ENCODE assay signal across 1 cellular context in the genomic region with DNA sequence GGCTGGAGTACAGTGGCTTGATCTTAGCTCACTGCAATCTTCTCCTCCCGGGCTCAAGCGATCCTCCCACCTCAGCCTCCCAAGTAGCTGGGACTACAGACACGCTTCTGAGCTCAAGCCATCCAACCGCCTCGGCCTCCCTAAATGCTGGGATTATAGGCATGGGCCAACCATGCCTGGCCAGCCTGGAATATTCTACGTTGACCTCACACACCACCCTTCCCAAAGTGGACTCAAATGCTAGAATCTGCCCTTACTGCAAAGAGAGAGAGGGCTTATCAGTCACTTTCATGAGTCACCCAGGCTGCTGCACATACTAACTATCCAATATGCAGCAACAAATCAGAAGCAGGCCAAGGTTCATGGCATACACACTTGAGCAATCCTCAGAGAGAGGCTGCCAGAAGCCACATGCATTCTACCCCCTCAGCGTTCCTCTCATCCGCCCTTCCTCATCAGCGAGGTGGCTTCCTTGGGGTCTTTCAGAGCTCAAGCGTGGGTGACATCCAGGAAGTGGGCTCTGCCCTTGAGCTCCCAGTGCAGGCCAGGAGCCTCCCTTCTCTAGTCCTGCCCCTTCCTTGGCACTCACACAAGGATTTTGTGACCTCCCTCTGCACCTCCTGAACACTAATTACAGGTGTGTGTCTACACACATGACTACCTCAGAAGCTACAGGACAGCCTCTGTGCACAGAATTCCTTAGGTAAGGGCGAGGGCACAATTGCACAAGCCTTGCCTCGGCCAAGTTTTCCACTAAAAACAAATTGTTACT.
A peak's percentile ranks its signal among the peaks of the same experiment; 100 is the strongest.
TF ChIP-seq lines count a peak whose summit lies in the region.

No MANE protein-coding gene starts in this region.

TF ChIP-seq in HepG2, 621 proteins besides CTCF, POLR2A, EP300 and RAD21 (continued from another document and continues in another):
- TF ChIP-seq, protein P1, sequence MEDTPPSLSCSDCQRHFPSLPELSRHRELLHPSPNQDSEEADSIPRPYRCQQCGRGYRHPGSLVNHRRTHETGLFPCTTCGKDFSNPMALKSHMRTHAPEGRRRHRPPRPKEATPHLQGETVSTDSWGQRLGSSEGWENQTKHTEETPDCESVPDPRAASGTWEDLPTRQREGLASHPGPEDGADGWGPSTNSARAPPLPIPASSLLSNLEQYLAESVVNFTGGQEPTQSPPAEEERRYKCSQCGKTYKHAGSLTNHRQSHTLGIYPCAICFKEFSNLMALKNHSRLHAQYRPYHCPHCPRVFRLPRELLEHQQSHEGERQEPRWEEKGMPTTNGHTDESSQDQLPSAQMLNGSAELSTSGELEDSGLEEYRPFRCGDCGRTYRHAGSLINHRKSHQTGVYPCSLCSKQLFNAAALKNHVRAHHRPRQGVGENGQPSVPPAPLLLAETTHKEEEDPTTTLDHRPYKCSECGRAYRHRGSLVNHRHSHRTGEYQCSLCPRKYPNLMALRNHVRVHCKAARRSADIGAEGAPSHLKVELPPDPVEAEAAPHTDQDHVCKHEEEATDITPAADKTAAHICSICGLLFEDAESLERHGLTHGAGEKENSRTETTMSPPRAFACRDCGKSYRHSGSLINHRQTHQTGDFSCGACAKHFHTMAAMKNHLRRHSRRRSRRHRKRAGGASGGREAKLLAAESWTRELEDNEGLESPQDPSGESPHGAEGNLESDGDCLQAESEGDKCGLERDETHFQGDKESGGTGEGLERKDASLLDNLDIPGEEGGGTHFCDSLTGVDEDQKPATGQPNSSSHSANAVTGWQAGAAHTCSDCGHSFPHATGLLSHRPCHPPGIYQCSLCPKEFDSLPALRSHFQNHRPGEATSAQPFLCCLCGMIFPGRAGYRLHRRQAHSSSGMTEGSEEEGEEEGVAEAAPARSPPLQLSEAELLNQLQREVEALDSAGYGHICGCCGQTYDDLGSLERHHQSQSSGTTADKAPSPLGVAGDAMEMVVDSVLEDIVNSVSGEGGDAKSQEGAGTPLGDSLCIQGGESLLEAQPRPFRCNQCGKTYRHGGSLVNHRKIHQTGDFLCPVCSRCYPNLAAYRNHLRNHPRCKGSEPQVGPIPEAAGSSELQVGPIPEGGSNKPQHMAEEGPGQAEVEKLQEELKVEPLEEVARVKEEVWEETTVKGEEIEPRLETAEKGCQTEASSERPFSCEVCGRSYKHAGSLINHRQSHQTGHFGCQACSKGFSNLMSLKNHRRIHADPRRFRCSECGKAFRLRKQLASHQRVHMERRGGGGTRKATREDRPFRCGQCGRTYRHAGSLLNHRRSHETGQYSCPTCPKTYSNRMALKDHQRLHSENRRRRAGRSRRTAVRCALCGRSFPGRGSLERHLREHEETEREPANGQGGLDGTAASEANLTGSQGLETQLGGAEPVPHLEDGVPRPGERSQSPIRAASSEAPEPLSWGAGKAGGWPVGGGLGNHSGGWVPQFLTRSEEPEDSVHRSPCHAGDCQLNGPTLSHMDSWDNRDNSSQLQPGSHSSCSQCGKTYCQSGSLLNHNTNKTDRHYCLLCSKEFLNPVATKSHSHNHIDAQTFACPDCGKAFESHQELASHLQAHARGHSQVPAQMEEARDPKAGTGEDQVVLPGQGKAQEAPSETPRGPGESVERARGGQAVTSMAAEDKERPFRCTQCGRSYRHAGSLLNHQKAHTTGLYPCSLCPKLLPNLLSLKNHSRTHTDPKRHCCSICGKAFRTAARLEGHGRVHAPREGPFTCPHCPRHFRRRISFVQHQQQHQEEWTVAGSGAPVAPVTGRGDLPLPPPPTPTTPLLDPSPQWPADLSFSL (CRISPR knock-in tag; IDR thresholded peaks at IDR 0.05) = peak; percentile 38; the same call in 1 of the 2 replicates
- TF ChIP-seq MYC (CRISPR knock-in tag; IDR thresholded peaks at IDR 0.05; ENCODE audit: borderline replicate concordance) = peak; percentile 70; the same call in 1 of the 2 replicates
- no peak for TF ChIP-seq KAT2B (IDR thresholded peaks at IDR 0.05; ENCODE audit: borderline replicate concordance, low read depth, low read length)
- TF ChIP-seq ZMAT3 (CRISPR knock-in tag; conservative IDR thresholded peaks at IDR 0.05) = no peak
- TF ChIP-seq, protein P2, sequence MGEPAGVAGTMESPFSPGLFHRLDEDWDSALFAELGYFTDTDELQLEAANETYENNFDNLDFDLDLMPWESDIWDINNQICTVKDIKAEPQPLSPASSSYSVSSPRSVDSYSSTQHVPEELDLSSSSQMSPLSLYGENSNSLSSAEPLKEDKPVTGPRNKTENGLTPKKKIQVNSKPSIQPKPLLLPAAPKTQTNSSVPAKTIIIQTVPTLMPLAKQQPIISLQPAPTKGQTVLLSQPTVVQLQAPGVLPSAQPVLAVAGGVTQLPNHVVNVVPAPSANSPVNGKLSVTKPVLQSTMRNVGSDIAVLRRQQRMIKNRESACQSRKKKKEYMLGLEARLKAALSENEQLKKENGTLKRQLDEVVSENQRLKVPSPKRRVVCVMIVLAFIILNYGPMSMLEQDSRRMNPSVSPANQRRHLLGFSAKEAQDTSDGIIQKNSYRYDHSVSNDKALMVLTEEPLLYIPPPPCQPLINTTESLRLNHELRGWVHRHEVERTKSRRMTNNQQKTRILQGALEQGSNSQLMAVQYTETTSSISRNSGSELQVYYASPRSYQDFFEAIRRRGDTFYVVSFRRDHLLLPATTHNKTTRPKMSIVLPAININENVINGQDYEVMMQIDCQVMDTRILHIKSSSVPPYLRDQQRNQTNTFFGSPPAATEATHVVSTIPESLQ (CRISPR knock-in tag; conservative IDR thresholded peaks at IDR 0.05) = no peak
- TF ChIP-seq, protein P3, sequence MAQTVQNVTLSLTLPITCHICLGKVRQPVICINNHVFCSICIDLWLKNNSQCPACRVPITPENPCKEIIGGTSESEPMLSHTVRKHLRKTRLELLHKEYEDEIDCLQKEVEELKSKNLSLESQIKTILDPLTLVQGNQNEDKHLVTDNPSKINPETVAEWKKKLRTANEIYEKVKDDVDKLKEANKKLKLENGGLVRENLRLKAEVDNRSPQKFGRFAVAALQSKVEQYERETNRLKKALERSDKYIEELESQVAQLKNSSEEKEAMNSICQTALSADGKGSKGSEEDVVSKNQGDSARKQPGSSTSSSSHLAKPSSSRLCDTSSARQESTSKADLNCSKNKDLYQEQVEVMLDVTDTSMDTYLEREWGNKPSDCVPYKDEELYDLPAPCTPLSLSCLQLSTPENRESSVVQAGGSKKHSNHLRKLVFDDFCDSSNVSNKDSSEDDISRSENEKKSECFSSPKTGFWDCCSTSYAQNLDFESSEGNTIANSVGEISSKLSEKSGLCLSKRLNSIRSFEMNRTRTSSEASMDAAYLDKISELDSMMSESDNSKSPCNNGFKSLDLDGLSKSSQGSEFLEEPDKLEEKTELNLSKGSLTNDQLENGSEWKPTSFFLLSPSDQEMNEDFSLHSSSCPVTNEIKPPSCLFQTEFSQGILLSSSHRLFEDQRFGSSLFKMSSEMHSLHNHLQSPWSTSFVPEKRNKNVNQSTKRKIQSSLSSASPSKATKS (CRISPR knock-in tag; IDR thresholded peaks at IDR 0.05) = no peak
- TF ChIP-seq, protein P4, sequence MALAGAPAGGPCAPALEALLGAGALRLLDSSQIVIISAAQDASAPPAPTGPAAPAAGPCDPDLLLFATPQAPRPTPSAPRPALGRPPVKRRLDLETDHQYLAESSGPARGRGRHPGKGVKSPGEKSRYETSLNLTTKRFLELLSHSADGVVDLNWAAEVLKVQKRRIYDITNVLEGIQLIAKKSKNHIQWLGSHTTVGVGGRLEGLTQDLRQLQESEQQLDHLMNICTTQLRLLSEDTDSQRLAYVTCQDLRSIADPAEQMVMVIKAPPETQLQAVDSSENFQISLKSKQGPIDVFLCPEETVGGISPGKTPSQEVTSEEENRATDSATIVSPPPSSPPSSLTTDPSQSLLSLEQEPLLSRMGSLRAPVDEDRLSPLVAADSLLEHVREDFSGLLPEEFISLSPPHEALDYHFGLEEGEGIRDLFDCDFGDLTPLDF (CRISPR knock-in tag; IDR thresholded peaks at IDR 0.05) = no peak
- no peak; the same call in 1 of the 2 replicates for TF ChIP-seq FOXC1 (CRISPR knock-in tag; IDR thresholded peaks at IDR 0.05; ENCODE audit: borderline replicate concordance)
- no peak for TF ChIP-seq ZNF256 (CRISPR knock-in tag; conservative IDR thresholded peaks at IDR 0.05)
- TF ChIP-seq IRF2 (CRISPR knock-in tag; IDR thresholded peaks at IDR 0.05) = no peak
- TF ChIP-seq ZNF354B (CRISPR knock-in tag; IDR thresholded peaks at IDR 0.05) = peak; percentile 13; the same call in 1 of the 2 replicates
- TF ChIP-seq, protein P5, sequence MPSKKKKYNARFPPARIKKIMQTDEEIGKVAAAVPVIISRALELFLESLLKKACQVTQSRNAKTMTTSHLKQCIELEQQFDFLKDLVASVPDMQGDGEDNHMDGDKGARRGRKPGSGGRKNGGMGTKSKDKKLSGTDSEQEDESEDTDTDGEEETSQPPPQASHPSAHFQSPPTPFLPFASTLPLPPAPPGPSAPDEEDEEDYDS (CRISPR knock-in tag; IDR thresholded peaks at IDR 0.05) = peak; percentile 48; the same call in 1 of the 2 replicates
- TF ChIP-seq NBN (conservative IDR thresholded peaks at IDR 0.05) = no peak
- no peak for TF ChIP-seq PHB2 (IDR thresholded peaks at IDR 0.05; ENCODE audit: partially characterized antibody)
- no peak for TF ChIP-seq NCOA5 (CRISPR knock-in tag; IDR thresholded peaks at IDR 0.05)
- TF ChIP-seq, protein P6, sequence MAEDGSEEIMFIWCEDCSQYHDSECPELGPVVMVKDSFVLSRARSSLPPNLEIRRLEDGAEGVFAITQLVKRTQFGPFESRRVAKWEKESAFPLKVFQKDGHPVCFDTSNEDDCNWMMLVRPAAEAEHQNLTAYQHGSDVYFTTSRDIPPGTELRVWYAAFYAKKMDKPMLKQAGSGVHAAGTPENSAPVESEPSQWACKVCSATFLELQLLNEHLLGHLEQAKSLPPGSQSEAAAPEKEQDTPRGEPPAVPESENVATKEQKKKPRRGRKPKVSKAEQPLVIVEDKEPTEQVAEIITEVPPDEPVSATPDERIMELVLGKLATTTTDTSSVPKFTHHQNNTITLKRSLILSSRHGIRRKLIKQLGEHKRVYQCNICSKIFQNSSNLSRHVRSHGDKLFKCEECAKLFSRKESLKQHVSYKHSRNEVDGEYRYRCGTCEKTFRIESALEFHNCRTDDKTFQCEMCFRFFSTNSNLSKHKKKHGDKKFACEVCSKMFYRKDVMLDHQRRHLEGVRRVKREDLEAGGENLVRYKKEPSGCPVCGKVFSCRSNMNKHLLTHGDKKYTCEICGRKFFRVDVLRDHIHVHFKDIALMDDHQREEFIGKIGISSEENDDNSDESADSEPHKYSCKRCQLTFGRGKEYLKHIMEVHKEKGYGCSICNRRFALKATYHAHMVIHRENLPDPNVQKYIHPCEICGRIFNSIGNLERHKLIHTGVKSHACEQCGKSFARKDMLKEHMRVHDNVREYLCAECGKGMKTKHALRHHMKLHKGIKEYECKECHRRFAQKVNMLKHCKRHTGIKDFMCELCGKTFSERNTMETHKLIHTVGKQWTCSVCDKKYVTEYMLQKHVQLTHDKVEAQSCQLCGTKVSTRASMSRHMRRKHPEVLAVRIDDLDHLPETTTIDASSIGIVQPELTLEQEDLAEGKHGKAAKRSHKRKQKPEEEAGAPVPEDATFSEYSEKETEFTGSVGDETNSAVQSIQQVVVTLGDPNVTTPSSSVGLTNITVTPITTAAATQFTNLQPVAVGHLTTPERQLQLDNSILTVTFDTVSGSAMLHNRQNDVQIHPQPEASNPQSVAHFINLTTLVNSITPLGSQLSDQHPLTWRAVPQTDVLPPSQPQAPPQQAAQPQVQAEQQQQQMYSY (CRISPR knock-in tag; IDR thresholded peaks at IDR 0.05) = no peak
- no peak for TF ChIP-seq MED8 (CRISPR knock-in tag; IDR thresholded peaks at IDR 0.05; ENCODE audit: insufficient replicate concordance)
- TF ChIP-seq CC2D1A (CRISPR knock-in tag; IDR thresholded peaks at IDR 0.05) = no peak
- no peak for TF ChIP-seq GZF1 (CRISPR knock-in tag; IDR thresholded peaks at IDR 0.05)
- no peak for TF ChIP-seq GPN1 (CRISPR knock-in tag; IDR thresholded peaks at IDR 0.05; ENCODE audit: borderline replicate concordance)
- TF ChIP-seq, protein P7, sequence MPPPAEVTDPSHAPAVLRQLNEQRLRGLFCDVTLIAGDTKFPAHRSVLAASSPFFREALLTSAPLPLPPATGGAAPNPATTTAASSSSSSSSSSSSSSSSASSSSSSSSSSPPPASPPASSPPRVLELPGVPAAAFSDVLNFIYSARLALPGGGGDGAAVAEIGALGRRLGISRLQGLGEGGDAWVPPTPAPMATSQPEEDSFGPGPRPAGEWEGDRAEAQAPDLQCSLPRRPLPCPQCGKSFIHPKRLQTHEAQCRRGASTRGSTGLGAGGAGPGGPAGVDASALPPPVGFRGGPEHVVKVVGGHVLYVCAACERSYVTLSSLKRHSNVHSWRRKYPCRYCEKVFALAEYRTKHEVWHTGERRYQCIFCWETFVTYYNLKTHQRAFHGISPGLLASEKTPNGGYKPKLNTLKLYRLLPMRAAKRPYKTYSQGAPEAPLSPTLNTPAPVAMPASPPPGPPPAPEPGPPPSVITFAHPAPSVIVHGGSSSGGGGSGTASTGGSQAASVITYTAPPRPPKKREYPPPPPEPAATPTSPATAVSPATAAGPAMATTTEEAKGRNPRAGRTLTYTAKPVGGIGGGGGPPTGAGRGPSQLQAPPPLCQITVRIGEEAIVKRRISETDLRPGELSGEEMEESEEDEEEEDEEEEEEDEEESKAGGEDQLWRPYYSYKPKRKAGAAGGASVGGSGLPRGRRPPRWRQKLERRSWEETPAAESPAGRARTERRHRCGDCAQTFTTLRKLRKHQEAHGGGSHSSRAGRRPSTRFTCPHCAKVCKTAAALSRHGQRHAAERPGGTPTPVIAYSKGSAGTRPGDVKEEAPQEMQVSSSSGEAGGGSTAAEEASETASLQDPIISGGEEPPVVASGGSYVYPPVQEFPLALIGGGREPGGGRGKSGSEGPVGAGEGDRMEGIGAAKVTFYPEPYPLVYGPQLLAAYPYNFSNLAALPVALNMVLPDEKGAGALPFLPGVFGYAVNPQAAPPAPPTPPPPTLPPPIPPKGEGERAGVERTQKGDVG (CRISPR knock-in tag; IDR thresholded peaks at IDR 0.05; ENCODE audit: borderline replicate concordance) = peak; percentile 35; the same call in 1 of the 2 replicates
- TF ChIP-seq ZFP62 (CRISPR knock-in tag; IDR thresholded peaks at IDR 0.05) = no peak
- TF ChIP-seq, protein P8, sequence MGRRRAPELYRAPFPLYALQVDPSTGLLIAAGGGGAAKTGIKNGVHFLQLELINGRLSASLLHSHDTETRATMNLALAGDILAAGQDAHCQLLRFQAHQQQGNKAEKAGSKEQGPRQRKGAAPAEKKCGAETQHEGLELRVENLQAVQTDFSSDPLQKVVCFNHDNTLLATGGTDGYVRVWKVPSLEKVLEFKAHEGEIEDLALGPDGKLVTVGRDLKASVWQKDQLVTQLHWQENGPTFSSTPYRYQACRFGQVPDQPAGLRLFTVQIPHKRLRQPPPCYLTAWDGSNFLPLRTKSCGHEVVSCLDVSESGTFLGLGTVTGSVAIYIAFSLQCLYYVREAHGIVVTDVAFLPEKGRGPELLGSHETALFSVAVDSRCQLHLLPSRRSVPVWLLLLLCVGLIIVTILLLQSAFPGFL (CRISPR knock-in tag; IDR thresholded peaks at IDR 0.05) = no peak
- no peak for TF ChIP-seq ZNF782 (CRISPR knock-in tag; IDR thresholded peaks at IDR 0.05; ENCODE audit: borderline replicate concordance)
- TF ChIP-seq ZNF607 (CRISPR knock-in tag; IDR thresholded peaks at IDR 0.05; ENCODE audit: borderline replicate concordance) = peak; percentile 87
- TF ChIP-seq, protein P9, sequence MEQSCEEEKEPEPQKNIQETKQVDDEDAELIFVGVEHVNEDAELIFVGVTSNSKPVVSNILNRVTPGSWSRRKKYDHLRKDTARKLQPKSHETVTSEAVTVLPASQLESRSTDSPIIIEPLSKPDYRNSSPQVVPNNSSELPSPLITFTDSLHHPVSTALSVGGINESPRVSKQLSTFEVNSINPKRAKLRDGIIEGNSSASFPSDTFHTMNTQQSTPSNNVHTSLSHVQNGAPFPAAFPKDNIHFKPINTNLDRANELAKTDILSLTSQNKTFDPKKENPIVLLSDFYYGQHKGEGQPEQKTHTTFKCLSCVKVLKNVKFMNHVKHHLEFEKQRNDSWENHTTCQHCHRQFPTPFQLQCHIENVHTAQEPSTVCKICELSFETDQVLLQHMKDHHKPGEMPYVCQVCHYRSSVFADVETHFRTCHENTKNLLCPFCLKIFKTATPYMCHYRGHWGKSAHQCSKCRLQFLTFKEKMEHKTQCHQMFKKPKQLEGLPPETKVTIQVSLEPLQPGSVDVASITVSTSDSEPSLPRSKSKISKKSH (CRISPR knock-in tag; IDR thresholded peaks at IDR 0.05; ENCODE audit: borderline replicate concordance) = peak; percentile 43; the same call in 1 of the 2 replicates
- no peak for TF ChIP-seq ZBTB8A (CRISPR knock-in tag; IDR thresholded peaks at IDR 0.05; ENCODE audit: borderline replicate concordance, low read depth)
- 0 out of 2 replicates have a peak, but pooled peaks have one; percentile 82 for TF ChIP-seq SMAD3 (CRISPR knock-in tag; IDR thresholded peaks at IDR 0.05)
